19 cellular contexts compared by ENCODE assay signal in the genomic region with DNA sequence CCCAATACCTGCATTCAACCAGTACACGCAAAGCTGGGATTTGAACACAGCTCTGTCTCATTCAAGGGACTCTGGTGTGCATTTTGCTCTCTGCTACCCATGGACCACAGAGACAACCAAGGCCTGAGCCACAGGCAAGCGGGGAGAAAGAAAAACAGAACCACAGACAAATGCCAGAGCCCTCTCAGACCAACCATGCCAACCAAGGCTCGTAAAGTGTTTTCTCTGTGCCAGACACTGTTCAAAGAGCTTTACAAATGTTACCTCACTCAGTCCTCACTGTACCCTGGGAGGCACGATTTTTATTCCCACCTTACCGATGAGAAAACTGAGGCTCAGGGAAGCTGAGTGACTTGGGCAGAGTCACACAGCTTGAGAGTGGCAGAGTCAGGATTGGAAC. TPM values are rescaled to one million over a fixed set of nuclear protein-coding genes. Genes with fewer than 3 reads are reported as not detected.
A peak's percentile ranks its signal among the peaks of the same experiment; 100 is the strongest.
DNase-seq lines count a peak whose midpoint lies in the region; ATAC-seq and TF ChIP-seq lines count a peak whose summit lies in the region.
"Had no signal": no experiment of that assay in that cellular context is flagged by ENCODE, and none has a peak within 500 bp of the region (broad histone marks: within the 10 kb centered on the region; RNA-seq: fewer than 3 reads in every experiment).

No MANE protein-coding gene starts in this region.

- H4K20me1 ChIP-seq in neural progenitor cell (ENCODE audit: low read depth), result no peaks in the 10 kb centered on the region

- H3K27me3 Mint-ChIP-seq in neural progenitor cell (ENCODE audit: insufficient read depth, low read depth) (peaks cover 13% of the 10 kb centered on the region), type B pancreatic cell (peaks cover 4% of the 10 kb centered on the region)
- H3K27me3 Mint-ChIP-seq in activated naive CD4-positive, alpha-beta T cell treated with anti-CD3 and anti-CD28 coated beads, Interleukin-2, amount 10 ng/mL, durations not matched to agents 7 days and 5 days, result peaks cover 30% of the 10 kb centered on the region

- H3K27ac ChIP-seq in WERI-Rb-1 (peak overlapping the region; percentile 48), esophagus squamous epithelium (peak overlapping the region in 3 of 4 donors; percentile 18 to 44 (median 21)), neural progenitor cell (no peak overlapping the region)
- H3K27ac ChIP-seq: GM23248, SJCRH30 had no signal

- H3K9me3 Mint-ChIP-seq in neural progenitor cell, result no peaks in the 10 kb centered on the region
- H3K9me3 Mint-ChIP-seq in type B pancreatic cell, result peaks cover 5% of the 10 kb centered on the region
- no peaks in the 10 kb centered on the region for H3K9me3 Mint-ChIP-seq in activated naive CD4-positive, alpha-beta T cell treated with anti-CD3 and anti-CD28 coated beads, Interleukin-2, amount 10 ng/mL, durations not matched to agents 7 days and 5 days
- H3K9me3 Mint-ChIP-seq: CD4-positive, alpha-beta memory T cell had no signal

- CTCF ChIA-PET in activated naive CD4-positive, alpha-beta T cell treated with anti-CD3 and anti-CD28 coated beads, Interleukin-2, amount 10 ng/mL, durations not matched to agents 7 days and 5 days (lab: Charles Lee), result interaction anchor here (0.7 kb wide), 1 partner anchor 136 kb away, joined by 3 read pairs; no protein-coding TSS in a partner anchor

- no peak overlapping the region for H3K9ac ChIP-seq in neural progenitor cell
- H3K9ac ChIP-seq: GM23248 had no signal

- H3K27ac Mint-ChIP-seq in neural progenitor cell (peak overlapping the region; percentile 57), type B pancreatic cell (peak overlapping the region; percentile 93)
- no peak overlapping the region for H3K27ac Mint-ChIP-seq in activated naive CD4-positive, alpha-beta T cell treated with anti-CD3 and anti-CD28 coated beads, Interleukin-2, amount 10 ng/mL, durations not matched to agents 7 days and 5 days
- H3K27ac Mint-ChIP-seq: CD4-positive, alpha-beta memory T cell had no signal

- H3K4me3 Mint-ChIP-seq in neural progenitor cell, result no peak overlapping the region
- no peak overlapping the region for H3K4me3 Mint-ChIP-seq in type B pancreatic cell
- no peak overlapping the region for H3K4me3 Mint-ChIP-seq in activated naive CD4-positive, alpha-beta T cell treated with anti-CD3 and anti-CD28 coated beads, Interleukin-2, amount 10 ng/mL, durations not matched to agents 7 days and 5 days
- H3K4me3 Mint-ChIP-seq: CD4-positive, alpha-beta memory T cell had no signal

- H3K27me3 ChIP-seq in WERI-Rb-1 (ENCODE audit: insufficient read depth, low read depth, severe bottlenecking) (no peaks in the 10 kb centered on the region), esophagus squamous epithelium (no peaks in the 10 kb centered on the region), neural progenitor cell (no peaks in the 10 kb centered on the region)
- H3K27me3 ChIP-seq: SJCRH30 had no signal

- intact Hi-C loops in esophagus squamous epithelium (cut with DNase I), result no loop called here

- H3K4me1 ChIP-seq in esophagus squamous epithelium (peaks cover 20 to 37% (median 27%) of the 10 kb centered on the region in 3 donors), neural progenitor cell (no peaks in the 10 kb centered on the region)
- H3K4me1 ChIP-seq: Caco-2 had no signal

- WGBS in esophagus squamous epithelium, 2 donors, result 86% methylated on average over 4 to 5 of the region's 5 CpGs

- H3K79me2 ChIP-seq in neural progenitor cell (ENCODE audit: low read depth), result no peaks in the 10 kb centered on the region

- TF ChIP-seq CTCF in WERI-Rb-1 (IDR thresholded peaks at IDR 0.05; ENCODE audit: low read depth, low read length) (no peak), esophagus squamous epithelium (IDR thresholded peaks at IDR 0.05) (no peak), neural progenitor cell (IDR thresholded peaks at IDR 0.05) (no peak), type B pancreatic cell (conservative IDR thresholded peaks at IDR 0.05) (no peak)

- no peak for TF ChIP-seq POLR2A in esophagus squamous epithelium (IDR thresholded peaks at IDR 0.05)

- peaks cover 4% of the 10 kb centered on the region for H3F3A ChIP-seq in neural progenitor cell (ENCODE audit: low read depth)

- ATAC-seq in HG03457 (IDR thresholded peaks at IDR 0.05; ENCODE audit: unreplicated experiment), result no peak
- no peak for ATAC-seq in GM19324 (IDR thresholded peaks at IDR 0.05; ENCODE audit: low FRiP score, unreplicated experiment)
- ATAC-seq: GM12878 had no signal

- H3K4me1 Mint-ChIP-seq in neural progenitor cell (peaks cover 35% of the 10 kb centered on the region), type B pancreatic cell (ENCODE audit: unreplicated experiment) (peaks cover 21% of the 10 kb centered on the region)
- no peaks in the 10 kb centered on the region for H3K4me1 Mint-ChIP-seq in activated naive CD4-positive, alpha-beta T cell treated with anti-CD3 and anti-CD28 coated beads, Interleukin-2, amount 10 ng/mL, durations not matched to agents 7 days and 5 days
- H3K4me1 Mint-ChIP-seq: CD4-positive, alpha-beta memory T cell had no signal

- no peak overlapping the region for H2AFZ ChIP-seq in neural progenitor cell (replicated peaks)
- H2AFZ ChIP-seq: GM23248 had no signal

- no peak overlapping the region for H3K4me3 ChIP-seq in WERI-Rb-1 (ENCODE audit: low read depth, low read length)
- no peak overlapping the region for H3K4me3 ChIP-seq in esophagus squamous epithelium
- H3K4me3 ChIP-seq in neural progenitor cell, result no peak overlapping the region
- H3K4me3 ChIP-seq: GM12878, GM23248, SJCRH30 had no signal

- H3K9me3 ChIP-seq in WERI-Rb-1 (ENCODE audit: severe bottlenecking), result no peaks in the 10 kb centered on the region
- H3K9me3 ChIP-seq in esophagus squamous epithelium, result no peaks in the 10 kb centered on the region
- H3K9me3 ChIP-seq in neural progenitor cell (ENCODE audit: low read depth), result no peaks in the 10 kb centered on the region
- H3K9me3 ChIP-seq: Caco-2, SJCRH30 had no signal

- no peak overlapping the region for H3K4me2 ChIP-seq in neural progenitor cell

- H3K36me3 ChIP-seq in WERI-Rb-1 (no peaks in the 10 kb centered on the region), esophagus squamous epithelium (no peaks in the 10 kb centered on the region), neural progenitor cell (no peaks in the 10 kb centered on the region)
- H3K36me3 ChIP-seq: SJCRH30 had no signal

- no peak for DNase-seq in WERI-Rb-1
- DNase-seq in esophagus squamous epithelium (lab: John Stamatoyannopoulos, UW), result no peak
- DNase-seq in neural progenitor cell (ENCODE audit: low spot score), result no peak
- DNase-seq in type B pancreatic cell (ENCODE audit: extremely low spot score, unreplicated experiment), result no peak
- no peak for DNase-seq in activated naive CD4-positive, alpha-beta T cell treated with anti-CD3 and anti-CD28 coated beads, Interleukin-2, amount 10 ng/mL, durations not matched to agents 7 days and 5 days
- DNase-seq: Caco-2; CD4-positive, alpha-beta memory T cell; DND-41; GM23248; HCEC 1CT; Karpas-422; NCI-H1694 treated with DMSO at 0.1 percent for 48 hours; NCI-H446; NCI-H526 treated with DMSO at 0.1 percent for 48 hours; OCI-M1; SJCRH30 had no signal

- H3K36me3 Mint-ChIP-seq in neural progenitor cell (no peaks in the 10 kb centered on the region), type B pancreatic cell (no peaks in the 10 kb centered on the region)
- H3K36me3 Mint-ChIP-seq in activated naive CD4-positive, alpha-beta T cell treated with anti-CD3 and anti-CD28 coated beads, Interleukin-2, amount 10 ng/mL, durations not matched to agents 7 days and 5 days, result no peaks in the 10 kb centered on the region
- H3K36me3 Mint-ChIP-seq: CD4-positive, alpha-beta memory T cell had no signal

RNA-seq across cellular contexts. Expression of a gene that starts 32.4 kb away (rescaled TPM):
- total RNA-seq in esophagus squamous epithelium, result 10 to 100 TPM in 2 of 4 donors, 1 to 10 TPM in 2; 3.0 to 22.9 (median 9.4) TPM
- 47.7 and 57.2 TPM in 2 replicates for total RNA-seq in neural progenitor cell (ENCODE audit: low replicate concordance)
- 45.7 and 73.8 TPM in 2 replicates for total RNA-seq in type B pancreatic cell (ENCODE audit: low replicate concordance)
